ENCODE assay signal across 10 cellular contexts in the genomic region with DNA sequence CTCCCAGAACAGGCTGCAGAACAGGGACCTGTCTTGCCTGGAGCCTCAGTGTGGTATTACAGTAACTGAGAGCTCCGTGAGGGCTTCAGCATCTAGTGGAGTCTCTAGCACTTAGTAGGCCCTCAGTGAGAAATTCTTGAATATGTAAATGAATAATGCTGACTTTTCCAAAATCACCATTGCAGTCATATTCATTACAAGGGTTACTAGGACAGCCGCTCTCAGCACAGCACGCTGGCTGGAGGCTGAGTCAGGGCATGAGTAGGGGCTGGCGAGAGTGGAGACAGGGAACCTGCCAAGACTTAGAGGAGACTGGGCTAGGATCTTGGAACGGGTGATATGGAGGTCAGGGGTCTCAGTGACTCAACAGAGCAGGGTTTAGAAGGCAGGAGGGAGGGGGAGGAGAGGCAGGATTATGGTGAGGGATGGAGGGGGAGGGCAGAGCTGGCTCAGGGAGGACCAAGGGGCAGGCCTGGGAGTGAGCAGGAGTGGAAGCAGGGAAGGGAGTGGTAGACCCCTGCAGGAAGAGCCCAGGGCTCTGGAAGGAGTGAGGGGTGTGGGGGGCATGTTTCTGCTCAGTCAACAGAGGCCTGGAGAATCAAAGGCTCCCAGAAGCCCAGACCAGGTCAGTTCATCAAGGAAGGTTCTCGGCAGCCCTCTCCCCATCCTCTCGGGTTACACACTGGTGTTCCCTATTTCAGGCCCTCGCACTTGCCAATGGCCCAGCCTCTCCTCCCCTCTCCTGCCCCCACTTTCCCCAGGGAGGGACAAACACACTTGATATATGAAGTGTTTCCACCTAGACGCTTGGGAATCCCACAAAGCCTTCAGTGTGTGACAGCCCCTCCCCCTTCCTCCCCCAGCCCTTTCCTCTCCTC. TPM values are rescaled to one million over a fixed set of nuclear protein-coding genes. Genes with fewer than 3 reads are reported as not detected.
DNase-seq lines count a peak whose midpoint lies in the region; ATAC-seq, FAIRE-seq and TF ChIP-seq lines count a peak whose summit lies in the region.
"Had no signal": no experiment of that assay in that cellular context is flagged by ENCODE, and none has a peak within 500 bp of the region (broad histone marks: within the 10 kb centered on the region; RNA-seq: fewer than 3 reads in every experiment).

No MANE protein-coding gene starts in this region.

- WGBS in K562 (ENCODE audit: insufficient coverage, low coverage, missing lambda C conversion rate), result 3% methylated on average over 7 of the region's 9 CpGs

- no peak overlapping the region for H3K9ac ChIP-seq in K562 (ENCODE audit: insufficient read depth in 1 of 2, low read depth in 2 of 2, low read length in 2 of 2)

- H2AFZ ChIP-seq in K562 (ENCODE audit: low read depth, low read length), result no peak overlapping the region

- H3K4me1 ChIP-seq in K562 (replicated peaks in 1 of 2; ENCODE audit: control insufficient read depth in 2 of 2, insufficient read depth in 2 of 2, low read length in 2 of 2), result no peaks in the 10 kb centered on the region
- H3K4me1 ChIP-seq in left lung, result peaks cover 8 to 14% of the 10 kb centered on the region in 2 donors
- H3K4me1 ChIP-seq in gastrocnemius medialis, result no peaks in the 10 kb centered on the region

- H3K27me3 ChIP-seq in K562 (ENCODE audit: control insufficient read depth in 2 of 2, insufficient read depth in 2 of 2, low read length in 2 of 2), result peaks cover 14 to 54% of the 10 kb centered on the region in 2 experiments; a peak in 4 of 5 replicates
- peaks cover 0 to 46% of the 10 kb centered on the region in 2 donors for H3K27me3 ChIP-seq in left lung
- peaks cover 2 to 19% (median 8%) of the 10 kb centered on the region in 3 donors for H3K27me3 ChIP-seq in gastrocnemius medialis

- no peak overlapping the region for H3K4me2 ChIP-seq in K562 (ENCODE audit: insufficient read depth, low read length)

- in situ Hi-C loops in K562 (cut with MboI), result no loop called here
- in situ Hi-C loops in gastrocnemius medialis (cut with MboI; ENCODE audit: low sequenced_read_pairs in 4 of 4), result no loop called here

- H4K20me1 ChIP-seq in K562 (replicated peaks; ENCODE audit: control insufficient read depth, insufficient read depth, low read length), result no peaks in the 10 kb centered on the region; the same call in 1 of the 2 replicates

- no peaks in the 10 kb centered on the region for H3K9me1 ChIP-seq in K562 (ENCODE audit: control insufficient read depth, insufficient read depth, low read length)

- H3K36me3 ChIP-seq in K562 (ENCODE audit: control insufficient read depth, insufficient read depth, low read length) (no peaks in the 10 kb centered on the region), left lung (no peaks in the 10 kb centered on the region), gastrocnemius medialis (no peaks in the 10 kb centered on the region)

- no peaks in the 10 kb centered on the region for H3K79me2 ChIP-seq in K562 (ENCODE audit: control insufficient read depth, insufficient read depth, low read length)

- TF ChIP-seq CTCF in K562 (IDR thresholded peaks at IDR 0.05 in 2 of 3, conservative IDR thresholded peaks at IDR 0.05 in 1 of 3; ENCODE audit: insufficient read depth in 2 of 3, low read depth in 1 of 3, low read length in 3 of 3) (no peak), left lung (IDR thresholded peaks at IDR 0.05) (no peak), gastrocnemius medialis (IDR thresholded peaks at IDR 0.05 in 4 of 5, conservative IDR thresholded peaks at IDR 0.05 in 1 of 5) (no peak)

- H3K4me3 ChIP-seq in K562, result no peak overlapping the region
- H3K4me3 ChIP-seq in left lung, result no peak overlapping the region
- H3K4me3 ChIP-seq in gastrocnemius medialis, result no peak overlapping the region

- DNase-seq in NCI-H345 (lab: John Stamatoyannopoulos, UW) (peak; percentile 17), NCI-H345 treated with DMSO at 0.1 percent for 48 hours (lab: John Stamatoyannopoulos, UW; ENCODE audit: unreplicated experiment) (no peak), K562 (ENCODE audit: extremely low read depth in 1 of 4, low spot score in 3 of 4) (peak; percentile 30 to 47 (median 37)), left lung (peak in 1 of 2 donors; percentile 84), urothelium cell line (ENCODE audit: low spot score) (peak; percentile 83), gastrocnemius medialis (no peak)
- DNase-seq in NK-92 treated with Interleukin-12 subunit alpha and Interleukin-12 subunit beta, amount 100 ng/mL, for 24 hours (lab: John Stamatoyannopoulos, UW), result no peak
- no peak for DNase-seq in activated naive CD4-positive, alpha-beta T cell (lab: John Stamatoyannopoulos, UW)
- DNase-seq: CD4-positive, CD25-positive, alpha-beta regulatory T cell had no signal

- CTCF ChIA-PET in K562 (lab: Yijun Ruan, JAX; ENCODE audit: low intra/inter-chr PET ratio), result interaction anchor here (0.5 kb wide), 1 partner anchor 54 kb away, joined by 3 read pairs; no protein-coding TSS in a partner anchor

- TF ChIP-seq POLR2A in K562 (conservative IDR thresholded peaks at IDR 0.05), result no peak
- TF ChIP-seq POLR2A in gastrocnemius medialis (IDR thresholded peaks at IDR 0.05), result no peak

- POLR2A ChIA-PET in K562 (lab: Yijun Ruan, JAX), result interaction anchor here (0.6 to 0.9 kb wide), 2 partner anchors 37 to 224 kb away, joined by 3 read pairs; no protein-coding TSS in a partner anchor

- BruUV-seq in K562 (replicated peaks; lab: Mats Ljungman, UMichigan), result no TSS peak

- no peak overlapping the region for H3K27ac ChIP-seq in K562 (ENCODE audit: extremely low read depth, low read depth, low read length)
- peak overlapping the region; percentile 41 to 62 for H3K27ac ChIP-seq in left lung
- no peak overlapping the region for H3K27ac ChIP-seq in gastrocnemius medialis

- intact Hi-C loops in K562 (cut with micrococcal nuclease) (no loop called here), left lung (cut with DNase I) (no loop called here), gastrocnemius medialis (cut with DNase I; ENCODE audit: low total_unique reads) (no loop called here)

- ATAC-seq in K562 (peak; percentile 42; the same call in 2 of the 3 replicates), left lung (peak; percentile 79), gastrocnemius medialis (no peak)

- TF ChIP-seq RAD21 in K562 (CRISPR knock-in tag; conservative IDR thresholded peaks at IDR 0.05 in 1 of 2, IDR thresholded peaks at IDR 0.05 in 1 of 2), result no peak

- no peak for TF ChIP-seq EP300 in K562 (IDR thresholded peaks at IDR 0.05; ENCODE audit: low read length)

- no peaks in the 10 kb centered on the region for H3K9me3 ChIP-seq in K562 (replicated peaks; ENCODE audit: control insufficient read depth, insufficient read depth, low read depth, low read length)
- H3K9me3 ChIP-seq in left lung, result no peaks in the 10 kb centered on the region
- H3K9me3 ChIP-seq in gastrocnemius medialis, result no peaks in the 10 kb centered on the region

- peak; percentile 71 for FAIRE-seq in K562 (lab: Jason Lieb, UNC)
- FAIRE-seq in urothelium cell line (lab: Jason Lieb, UNC), result peak; percentile 97

TF ChIP-seq in K562, 482 proteins besides CTCF, POLR2A, EP300 and RAD21 (continues in another document):
- TF ChIP-seq SRSF3 (IDR thresholded peaks at IDR 0.05; ENCODE audit: insufficient read depth, low read length) (no peak), ZBTB7A (IDR thresholded peaks at IDR 0.05; ENCODE audit: borderline replicate concordance, control insufficient read depth, low read depth, low read length) (peak; percentile 48; the same call in 1 of the 2 replicates), FOXJ2 (tag; IDR thresholded peaks at IDR 0.05) (no peak), MTA3 (IDR thresholded peaks at IDR 0.05; ENCODE audit: borderline replicate concordance) (no peak), ZNF551 (CRISPR knock-in tag; IDR thresholded peaks at IDR 0.05) (no peak)

RNA-seq across cellular contexts. Expression of gene FZD2, which starts 42.3 kb away (rescaled TPM):
- 1.3 and 4.1 TPM in 2 replicates for total RNA-seq in K562 (2011; cell fraction: chromatin; rRNA removed; ENCODE audit: low replicate concordance)
- 7.2 and 8.2 TPM in 2 replicates for total RNA-seq in K562 (2011; cell fraction: nucleolus; rRNA removed)
- 2.8 and 3.5 TPM in 2 replicates for total RNA-seq in K562 (2011; cell fraction: nucleoplasm; rRNA removed)
- total RNA-seq in K562 (2014; rRNA removed), result 1.1 and 1.2 TPM in 2 replicates
- total RNA-seq in K562 (2014; rRNA removed; fragmentation: Illumina TruSeq; extraction: Trizol), result 0.10 and 0.11 TPM in 2 replicates
- total RNA-seq in K562 (2015; rRNA removed; fragmentation: Illumina TruSeq; extraction: Trizol), result 0.68 and 1.1 TPM in 2 replicates
- 3.5 and 3.7 TPM in 2 replicates for total RNA-seq in K562 (2021)
- 1.8 and 3.1 TPM in 2 replicates for polyA plus RNA-seq in K562 (2011; rRNA removed)
- 6.1 and 11.5 TPM in 2 replicates for polyA plus RNA-seq in K562 (2011; cell fraction: cytosol; rRNA removed)
- 4.8 and 5.5 TPM in 2 replicates for polyA plus RNA-seq in K562 (2011; cell fraction: nucleus; rRNA removed)
- polyA plus RNA-seq in K562 (2012), result 2.8 and 5.2 TPM in 2 replicates
- polyA plus RNA-seq in K562 (2014; fragmentation: Illumina TruSeq; extraction: Trizol), result 0.31 and 1.5 TPM in 2 replicates
- under 1 TPM in 1 of 2 experiments, not detected in 1; 0.03 TPM for polyA plus RNA-seq in K562 (2014; fragmentation: Nextera tagmentation; extraction: Ambion mirVana)
- polyA plus RNA-seq in K562 (2014; rRNA removed), result 2.1 and 4.5 TPM in 2 replicates
- polyA minus RNA-seq in K562 (2011; rRNA and poly(A)+ RNA removed), result 1.1 and 2.1 TPM in 2 replicates
- polyA minus RNA-seq in K562 (2011; cell fraction: cytosol; rRNA and poly(A)+ RNA removed), result 4.9 and 6.1 TPM in 2 replicates
- polyA minus RNA-seq in K562 (2011; cell fraction: nucleus; rRNA and poly(A)+ RNA removed), result 2.3 and 3.8 TPM in 2 replicates
- 10 to 100 TPM in 1 of 2 donors, 1 to 10 TPM in 1; 9.8 to 12.1 TPM for total RNA-seq in left lung
- total RNA-seq in gastrocnemius medialis, result under 1 TPM in 3 of 4 donors, not detected in 1; 0.31 to 0.68 (median 0.58) TPM
- total RNA-seq: CD4-positive, CD25-positive, alpha-beta regulatory T cell had no signal
- polyA plus RNA-seq: CD4-positive, CD25-positive, alpha-beta regulatory T cell had no signal

RNA-seq across cellular contexts. Expression of gene MEIOC, which starts 56.7 kb away (rescaled TPM):
- not detected in 2 replicates for total RNA-seq in K562 (2011; cell fraction: chromatin; rRNA removed; ENCODE audit: low replicate concordance)
- total RNA-seq in K562 (2011; cell fraction: nucleolus; rRNA removed), result not detected in 2 replicates
- not detected in 2 replicates for total RNA-seq in K562 (2011; cell fraction: nucleoplasm; rRNA removed)
- total RNA-seq in K562 (2014; rRNA removed) (0.05 TPM in 1 of 2 replicates, not detected in the other), K562 (2014; rRNA removed; fragmentation: Illumina TruSeq; extraction: Trizol) (not detected in 2 replicates), K562 (2015; rRNA removed; fragmentation: Illumina TruSeq; extraction: Trizol) (not detected in 2 replicates), K562 (2021) (not detected in 2 replicates), left lung (not detected), gastrocnemius medialis (not detected)
- polyA plus RNA-seq in K562 (2011; rRNA removed) (not detected in 2 replicates), K562 (2014; fragmentation: Illumina TruSeq; extraction: Trizol) (0.04 TPM in 1 of 2 replicates, not detected in the other), K562 (2014; fragmentation: Nextera tagmentation; extraction: Ambion mirVana) (under 1 TPM; 0.07 to 0.23 TPM), K562 (2014; rRNA removed) (not detected in 2 replicates)
- 0.01 TPM in 1 of 2 replicates, not detected in the other for polyA plus RNA-seq in K562 (2011; cell fraction: cytosol; rRNA removed)
- polyA plus RNA-seq in K562 (2011; cell fraction: nucleus; rRNA removed), result 0.11 TPM in 1 of 2 replicates, not detected in the other
- polyA plus RNA-seq in K562 (2012), result 0.04 and 0.07 TPM in 2 replicates
- polyA minus RNA-seq in K562 (2011; rRNA and poly(A)+ RNA removed), result not detected in 2 replicates
- not detected in 2 replicates for polyA minus RNA-seq in K562 (2011; cell fraction: cytosol; rRNA and poly(A)+ RNA removed)
- polyA minus RNA-seq in K562 (2011; cell fraction: nucleus; rRNA and poly(A)+ RNA removed), result not detected in 2 replicates
- total RNA-seq: CD4-positive, CD25-positive, alpha-beta regulatory T cell; dermis microvascular lymphatic vessel endothelial cell had no signal

Comparison
In these comparisons a context has a peak if more than half of its experiments do, and no peak if none do; other contexts are left out.
1. DNase-seq: peak in NCI-H345 (single experiment), K562 (4 of 4) and urothelium cell line (single experiment); none in NCI-H345 treated with DMSO at 0.1 percent for 48 hours (single experiment), NK-92 treated with Interleukin-12 subunit alpha and Interleukin-12 subunit beta, amount 100 ng/mL, for 24 hours (single experiment), gastrocnemius medialis (0 of 2) and activated naive CD4-positive, alpha-beta T cell (0 of 4).
2. ATAC-seq: peak in K562 (single experiment) and left lung (single experiment); none in gastrocnemius medialis (0 of 2).
3. H3K27ac ChIP-seq: peak in left lung (2 of 2); none in K562 (single experiment) and gastrocnemius medialis (0 of 4).